ENCODE assay signal across 8 cellular contexts in genomic region chr11:61966673-61967176, GRCh38. TPM values are rescaled to one million over a fixed set of nuclear protein-coding genes. Genes with fewer than 3 reads are reported as not detected.
DNase-seq lines count a peak whose midpoint lies in the region; ATAC-seq and TF ChIP-seq lines count a peak whose summit lies in the region.

No MANE protein-coding gene starts in this region.

- H3K4me3 Mint-ChIP-seq in activated CD4-positive, alpha-beta T cell treated with anti-CD3 and anti-CD28 coated beads, Interleukin-2, amount 10 ng/mL, durations not matched to agents 24 days and 14 days = peak overlapping the region; percentile 92

- peak overlapping the region; percentile 98 for H3K4me3 ChIP-seq in AG04449 (ENCODE audit: low read depth, low read length)
- peak overlapping the region; percentile 82 for H3K4me3 ChIP-seq in HEK293 (ENCODE audit: low read depth, low read length)
- peak overlapping the region; percentile 90 to 99 for H3K4me3 ChIP-seq in neutrophil (ENCODE audit: low read depth in 1 of 2, low read length in 1 of 2)

- H3K27me3 ChIP-seq in neutrophil = peaks cover 6% of the 10 kb centered on the region

- CTCF ChIA-PET in AG04449 (lab: Yijun Ruan, JAX) = interaction anchor here (1.6 to 15.0 kb wide), 4 partner anchors 10 to 141 kb away, joined by 3 to 146 read pairs (median 53); no protein-coding TSS in a partner anchor
- CTCF ChIA-PET in HEK293 (lab: Yijun Ruan, JAX) = interaction anchor here (1.3 to 2.5 kb wide), 4 partner anchors 17 to 142 kb away, joined by 3 to 10 read pairs (median 6); partner anchors contain the start of gene BEST1

- H3K36me3 ChIP-seq in HEK293 (ENCODE audit: control insufficient read depth in 2 of 2, insufficient read depth in 1 of 2, low read length in 2 of 2) (peaks cover 0 to 46% of the 10 kb centered on the region in 2 experiments; a peak in 1 of 3 replicates), neutrophil (peaks cover 51% of the 10 kb centered on the region)

- intact Hi-C loops in activated CD4-positive, alpha-beta T cell treated with anti-CD3 and anti-CD28 coated beads, Interleukin-2, amount 10 ng/mL, durations not matched to agents 24 days and 14 days (cut with micrococcal nuclease) = loop anchor here (1.0 to 5.0 kb wide), 4 partner anchors 74 to 174 kb away; partner anchors contain the start of genes FADS3, FEN1, INCENP and TMEM258

- POLR2A ChIA-PET in AG04449 (lab: Yijun Ruan, JAX) (interaction anchor here (1.1 to 3.7 kb wide), 10 partner anchors 9 to 169 kb away, joined by 3 to 15 read pairs (median 7); partner anchors contain the start of gene BEST1), HEK293 (lab: Yijun Ruan, JAX) (interaction anchor here (1.2 to 3.2 kb wide), 4 partner anchors 17 to 151 kb away, joined by 3 to 22 read pairs (median 4); partner anchors contain the start of gene BEST1)

- peak overlapping the region; percentile 89 for H3K27ac Mint-ChIP-seq in activated CD4-positive, alpha-beta T cell treated with anti-CD3 and anti-CD28 coated beads, Interleukin-2, amount 10 ng/mL, durations not matched to agents 24 days and 14 days

- H3K4me1 Mint-ChIP-seq in activated CD4-positive, alpha-beta T cell treated with anti-CD3 and anti-CD28 coated beads, Interleukin-2, amount 10 ng/mL, durations not matched to agents 24 days and 14 days = peaks cover 56% of the 10 kb centered on the region

- H3K9me3 Mint-ChIP-seq in activated CD4-positive, alpha-beta T cell treated with anti-CD3 and anti-CD28 coated beads, Interleukin-2, amount 10 ng/mL, durations not matched to agents 24 days and 14 days = no peaks in the 10 kb centered on the region

- TF ChIP-seq CTCF in AG04449 (IDR thresholded peaks at IDR 0.05; ENCODE audit: insufficient read depth, low read length, missing control alignments) (no peak), HEK293 (tag by site-specific recombination; IDR thresholded peaks at IDR 0.05) (no peak), neutrophil (IDR thresholded peaks at IDR 0.05) (no peak)

- ATAC-seq in GM19395 (IDR thresholded peaks at IDR 0.05; ENCODE audit: unreplicated experiment) (no peak), GM18858 (IDR thresholded peaks at IDR 0.05; ENCODE audit: unreplicated experiment) (no peak)

- no peaks in the 10 kb centered on the region for H3K27me3 Mint-ChIP-seq in activated CD4-positive, alpha-beta T cell treated with anti-CD3 and anti-CD28 coated beads, Interleukin-2, amount 10 ng/mL, durations not matched to agents 24 days and 14 days

- H3K9me3 ChIP-seq in HEK293 (ENCODE audit: control insufficient read depth, insufficient read depth, low read depth, low read length) (no peaks in the 10 kb centered on the region), neutrophil (peaks cover 6% of the 10 kb centered on the region)

- DNase-seq in AG04449 (ENCODE audit: low read depth, low spot score) (no peak), epithelial cell of prostate (ENCODE audit: low read depth, low spot score) (no peak), NCI-H526 (lab: John Stamatoyannopoulos, UW) (no peak)
- DNase-seq in activated CD4-positive, alpha-beta T cell treated with anti-CD3 and anti-CD28 coated beads, Interleukin-2, amount 10 ng/mL, durations not matched to agents 24 days and 14 days = peak; percentile 83

- no peaks in the 10 kb centered on the region for H3K4me1 ChIP-seq in HEK293 (ENCODE audit: control insufficient read depth, insufficient read depth, low read length)
- peaks cover 74 to 78% of the 10 kb centered on the region in 2 experiments for H3K4me1 ChIP-seq in neutrophil (ENCODE audit: control insufficient read depth in 1 of 2, insufficient read depth in 1 of 2, low read depth in 1 of 2, low read length in 1 of 2)

- peaks cover 43% of the 10 kb centered on the region for H3K36me3 Mint-ChIP-seq in activated CD4-positive, alpha-beta T cell treated with anti-CD3 and anti-CD28 coated beads, Interleukin-2, amount 10 ng/mL, durations not matched to agents 24 days and 14 days (ENCODE audit: low read depth)

- H3K27ac ChIP-seq in HEK293 (ENCODE audit: extremely low read depth, low read depth, low read length) = peak overlapping the region; percentile 85; the same call in 1 of the 2 replicates
- H3K27ac ChIP-seq in epithelial cell of prostate = peak overlapping the region; percentile 99
- H3K27ac ChIP-seq in neutrophil = peak overlapping the region; percentile 95

TF ChIP-seq in HEK293, 187 proteins besides CTCF, POLR2A, EP300 and RAD21:
- TF ChIP-seq ZNF664 (tag by site-specific recombination; IDR thresholded peaks at IDR 0.05) = no peak
- TF ChIP-seq ZNF76 (tag by site-specific recombination; IDR thresholded peaks at IDR 0.05; ENCODE audit: borderline replicate concordance, low read depth) = peak; percentile 58

RNA-seq across cellular contexts. Expression of gene FTH1, which starts 0.7 kb away (rescaled TPM):
- 500 and 515 TPM in 2 replicates for total RNA-seq in activated CD4-positive, alpha-beta T cell treated with anti-CD3 and anti-CD28 coated beads, Interleukin-2, amount 10 ng/mL, durations not matched to agents 24 days and 14 days

RNA-seq across cellular contexts. Expression of gene BEST1, which starts 16.6 kb away (rescaled TPM):
- 0.07 TPM in 1 of 2 replicates, not detected in the other for total RNA-seq in activated CD4-positive, alpha-beta T cell treated with anti-CD3 and anti-CD28 coated beads, Interleukin-2, amount 10 ng/mL, durations not matched to agents 24 days and 14 days

RNA-seq across cellular contexts. Expression of gene RAB3IL1, which starts 49.4 kb away (rescaled TPM):
- 0.12 and 0.26 TPM in 2 replicates for total RNA-seq in activated CD4-positive, alpha-beta T cell treated with anti-CD3 and anti-CD28 coated beads, Interleukin-2, amount 10 ng/mL, durations not matched to agents 24 days and 14 days
